In the genomic region with DNA sequence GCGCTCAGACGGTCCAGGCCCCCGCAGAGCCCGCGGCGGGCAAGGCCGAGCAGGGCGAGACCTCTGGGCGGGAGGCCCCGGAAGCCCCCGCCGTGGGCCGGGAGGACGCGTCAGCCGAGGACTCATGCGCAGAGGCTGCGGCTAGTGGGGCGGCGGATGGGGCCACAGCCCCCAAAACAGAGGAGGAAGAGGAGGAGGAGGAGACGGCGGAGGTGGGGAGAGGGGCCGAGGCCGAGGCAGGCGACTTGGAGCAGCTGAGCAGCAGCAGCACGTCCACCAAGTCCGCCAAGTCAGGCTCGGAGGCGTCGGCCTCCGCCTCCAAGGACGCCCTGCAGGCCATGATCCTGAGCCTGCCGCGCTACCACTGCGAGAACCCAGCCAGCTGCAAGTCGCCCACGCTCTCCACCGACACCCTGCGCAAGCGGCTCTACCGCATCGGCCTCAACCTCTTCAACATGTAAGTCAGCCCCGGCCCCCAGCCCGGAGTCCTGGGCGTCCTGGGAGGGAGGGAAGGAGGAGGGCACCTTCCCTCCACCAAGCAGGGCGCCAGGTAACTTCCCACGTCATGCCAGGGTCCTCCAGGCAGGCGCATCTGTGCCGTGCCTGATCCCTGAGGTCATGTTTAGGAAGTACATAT, we compare ENCODE assay signal across 11 cellular contexts.
DNase-seq lines count a peak whose midpoint lies in the region; ATAC-seq, FAIRE-seq and TF ChIP-seq lines count a peak whose summit lies in the region.
"Had no signal": no experiment of that assay in that cellular context is flagged by ENCODE, and none has a peak within 500 bp of the region (broad histone marks: within the 10 kb centered on the region; RNA-seq: fewer than 3 reads in every experiment).

No MANE protein-coding gene starts in this region.

- ATAC-seq in GM18505 (IDR thresholded peaks at IDR 0.05; ENCODE audit: unreplicated experiment) (no peak), GM21723 (IDR thresholded peaks at IDR 0.05; ENCODE audit: unreplicated experiment) (no peak), HepG2 (no peak)

- H3K4me1 ChIP-seq in NT2/D1 (ENCODE audit: insufficient read depth, insufficient read length) (peaks cover 42% of the 10 kb centered on the region), prostate gland (replicated peaks) (no peaks in the 10 kb centered on the region), HepG2 (ENCODE audit: insufficient read depth, low read length) (peaks cover 21% of the 10 kb centered on the region)

- TF ChIP-seq EP300 in HepG2 (IDR thresholded peaks at IDR 0.05; ENCODE audit: low read depth in 2 of 2, low read length in 2 of 2), result no peak
- TF ChIP-seq EP300 in HepG2 (CRISPR knock-in tag; IDR thresholded peaks at IDR 0.05; ENCODE audit: borderline replicate concordance), result no peak

- H3K9ac ChIP-seq in NT2/D1 (ENCODE audit: insufficient read length, low read depth) (peak overlapping the region; percentile 23), HepG2 (ENCODE audit: insufficient read depth, low read depth, low read length) (no peak overlapping the region)

- TF ChIP-seq CTCF in prostate gland (IDR thresholded peaks at IDR 0.05) (no peak), HepG2 (CRISPR knock-in tag; IDR thresholded peaks at IDR 0.05) (no peak)

- no peak overlapping the region for H3K4me2 ChIP-seq in HepG2 (ENCODE audit: low read depth, low read length)

- H3K27me3 ChIP-seq in NT2/D1 (ENCODE audit: insufficient read depth, insufficient read length), result no peaks in the 10 kb centered on the region
- peaks cover 8% of the 10 kb centered on the region for H3K27me3 ChIP-seq in prostate gland (replicated peaks; ENCODE audit: insufficient read depth)
- H3K27me3 ChIP-seq in HepG2 (ENCODE audit: control insufficient read depth in 1 of 2, insufficient read depth in 2 of 2, low read length in 2 of 2), result peaks cover 0 to 30% of the 10 kb centered on the region in 2 experiments; a peak in 3 of 5 replicates

- intact Hi-C loops in prostate gland (cut with DNase I), result no loop called here
- intact Hi-C loops in HepG2 (cut with micrococcal nuclease; ENCODE audit: unreplicated experiment), result no loop called here

- 29% methylated on average over 38 of the region's 49 CpGs for WGBS in prostate gland
- 77% methylated on average over 36 of the region's 49 CpGs for WGBS in HepG2 (ENCODE audit: low lambda C conversion rate)

- H3K36me3 ChIP-seq in NT2/D1 (ENCODE audit: insufficient read depth, insufficient read length, low read length), result no peaks in the 10 kb centered on the region
- H3K36me3 ChIP-seq in prostate gland, result no peaks in the 10 kb centered on the region
- H3K36me3 ChIP-seq in HepG2 (replicated peaks in 1 of 2; ENCODE audit: control insufficient read depth in 1 of 2, insufficient read depth in 2 of 2, low read length in 2 of 2), result no peaks in the 10 kb centered on the region

- DNase-seq in NT2/D1 (ENCODE audit: low read depth, low spot score) (no peak), amniotic epithelial cell (ENCODE audit: low read depth) (peak; percentile 41), left kidney (ENCODE audit: low read depth, low spot score) (peak; percentile 74), prostate gland (ENCODE audit: low spot score) (no peak), HepG2 (ENCODE audit: low spot score) (no peak)
- DNase-seq in stimulated activated CD8-positive, alpha-beta memory T cell treated with anti-CD3 and anti-CD28 coated beads, Interleukin-15, amount 100 ng/mL, for 48 hours (ENCODE audit: low read depth in 2 of 2), result peak; percentile 24 to 26
- DNase-seq: GOT3, NCI-H1694 had no signal

- no peak overlapping the region for H2AFZ ChIP-seq in HepG2 (ENCODE audit: low read length)

- FAIRE-seq in HepG2 (lab: Jason Lieb, UNC), result no peak

- H3K4me3 ChIP-seq in NT2/D1 (ENCODE audit: insufficient read length, low read depth) (no peak overlapping the region), prostate gland (peak overlapping the region in 1 of 2 donors; percentile 13), HepG2 (replicated peaks in 1 of 3; ENCODE audit: insufficient read depth in 1 of 3, low read depth in 2 of 3, low read length in 3 of 3) (no peak overlapping the region)

- in situ Hi-C loops in HepG2 (cut with HindIII; ENCODE audit: extremely low pct_ligation_motif_present, low pct_unique_long_range_greater_than_20kb), result no loop called here

- no TSS peak for BruUV-seq in HepG2 (replicated peaks; lab: Mats Ljungman, UMichigan)

- no peaks in the 10 kb centered on the region for H3K79me2 ChIP-seq in HepG2 (ENCODE audit: insufficient read depth, low read length)

- no peak overlapping the region for H3K27ac ChIP-seq in prostate gland
- no peak overlapping the region for H3K27ac ChIP-seq in HepG2 (ENCODE audit: extremely low read length, insufficient read depth, low read length)
- H3K27ac ChIP-seq: epithelial cell of prostate had no signal

- POLR2A ChIA-PET in HepG2 (lab: Yijun Ruan, JAX), result no interaction called here

- H4K20me1 ChIP-seq in HepG2 (ENCODE audit: insufficient read depth, low read length), result no peaks in the 10 kb centered on the region

- no peak for TF ChIP-seq POLR2A in GM18505 (IDR thresholded peaks at IDR 0.05; ENCODE audit: borderline replicate concordance, extremely low read depth, insufficient read depth, insufficient read length)
- TF ChIP-seq POLR2A in prostate gland (IDR thresholded peaks at IDR 0.05), result no peak
- no peak for TF ChIP-seq POLR2A in HepG2 (IDR thresholded peaks at IDR 0.05; ENCODE audit: insufficient read depth in 1 of 2, low read depth in 2 of 2, low read length in 2 of 2)

- TF ChIP-seq RAD21 in HepG2 (CRISPR knock-in tag; IDR thresholded peaks at IDR 0.05), result no peak

- H3K9me3 ChIP-seq in NT2/D1 (ENCODE audit: insufficient read depth, low read length), result no peaks in the 10 kb centered on the region
- no peaks in the 10 kb centered on the region for H3K9me3 ChIP-seq in prostate gland
- H3K9me3 ChIP-seq in HepG2 (ENCODE audit: low read length), result no peaks in the 10 kb centered on the region

- CTCF ChIA-PET in HepG2 (lab: Yijun Ruan, JAX; ENCODE audit: low intra/inter-chr PET ratio, low total read pairs), result no interaction called here

TF ChIP-seq in HepG2, 621 proteins besides CTCF, POLR2A, EP300 and RAD21:
- no peak for TF ChIP-seq HNRNPLL (IDR thresholded peaks at IDR 0.05; ENCODE audit: low read depth, low read length, poor library complexity, severe bottlenecking)
- TF ChIP-seq, protein P1, sequence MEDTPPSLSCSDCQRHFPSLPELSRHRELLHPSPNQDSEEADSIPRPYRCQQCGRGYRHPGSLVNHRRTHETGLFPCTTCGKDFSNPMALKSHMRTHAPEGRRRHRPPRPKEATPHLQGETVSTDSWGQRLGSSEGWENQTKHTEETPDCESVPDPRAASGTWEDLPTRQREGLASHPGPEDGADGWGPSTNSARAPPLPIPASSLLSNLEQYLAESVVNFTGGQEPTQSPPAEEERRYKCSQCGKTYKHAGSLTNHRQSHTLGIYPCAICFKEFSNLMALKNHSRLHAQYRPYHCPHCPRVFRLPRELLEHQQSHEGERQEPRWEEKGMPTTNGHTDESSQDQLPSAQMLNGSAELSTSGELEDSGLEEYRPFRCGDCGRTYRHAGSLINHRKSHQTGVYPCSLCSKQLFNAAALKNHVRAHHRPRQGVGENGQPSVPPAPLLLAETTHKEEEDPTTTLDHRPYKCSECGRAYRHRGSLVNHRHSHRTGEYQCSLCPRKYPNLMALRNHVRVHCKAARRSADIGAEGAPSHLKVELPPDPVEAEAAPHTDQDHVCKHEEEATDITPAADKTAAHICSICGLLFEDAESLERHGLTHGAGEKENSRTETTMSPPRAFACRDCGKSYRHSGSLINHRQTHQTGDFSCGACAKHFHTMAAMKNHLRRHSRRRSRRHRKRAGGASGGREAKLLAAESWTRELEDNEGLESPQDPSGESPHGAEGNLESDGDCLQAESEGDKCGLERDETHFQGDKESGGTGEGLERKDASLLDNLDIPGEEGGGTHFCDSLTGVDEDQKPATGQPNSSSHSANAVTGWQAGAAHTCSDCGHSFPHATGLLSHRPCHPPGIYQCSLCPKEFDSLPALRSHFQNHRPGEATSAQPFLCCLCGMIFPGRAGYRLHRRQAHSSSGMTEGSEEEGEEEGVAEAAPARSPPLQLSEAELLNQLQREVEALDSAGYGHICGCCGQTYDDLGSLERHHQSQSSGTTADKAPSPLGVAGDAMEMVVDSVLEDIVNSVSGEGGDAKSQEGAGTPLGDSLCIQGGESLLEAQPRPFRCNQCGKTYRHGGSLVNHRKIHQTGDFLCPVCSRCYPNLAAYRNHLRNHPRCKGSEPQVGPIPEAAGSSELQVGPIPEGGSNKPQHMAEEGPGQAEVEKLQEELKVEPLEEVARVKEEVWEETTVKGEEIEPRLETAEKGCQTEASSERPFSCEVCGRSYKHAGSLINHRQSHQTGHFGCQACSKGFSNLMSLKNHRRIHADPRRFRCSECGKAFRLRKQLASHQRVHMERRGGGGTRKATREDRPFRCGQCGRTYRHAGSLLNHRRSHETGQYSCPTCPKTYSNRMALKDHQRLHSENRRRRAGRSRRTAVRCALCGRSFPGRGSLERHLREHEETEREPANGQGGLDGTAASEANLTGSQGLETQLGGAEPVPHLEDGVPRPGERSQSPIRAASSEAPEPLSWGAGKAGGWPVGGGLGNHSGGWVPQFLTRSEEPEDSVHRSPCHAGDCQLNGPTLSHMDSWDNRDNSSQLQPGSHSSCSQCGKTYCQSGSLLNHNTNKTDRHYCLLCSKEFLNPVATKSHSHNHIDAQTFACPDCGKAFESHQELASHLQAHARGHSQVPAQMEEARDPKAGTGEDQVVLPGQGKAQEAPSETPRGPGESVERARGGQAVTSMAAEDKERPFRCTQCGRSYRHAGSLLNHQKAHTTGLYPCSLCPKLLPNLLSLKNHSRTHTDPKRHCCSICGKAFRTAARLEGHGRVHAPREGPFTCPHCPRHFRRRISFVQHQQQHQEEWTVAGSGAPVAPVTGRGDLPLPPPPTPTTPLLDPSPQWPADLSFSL (CRISPR knock-in tag; IDR thresholded peaks at IDR 0.05), result no peak
- TF ChIP-seq SIN3A (IDR thresholded peaks at IDR 0.05; ENCODE audit: borderline replicate concordance, low read depth, low read length), result no peak

Comparison
In these comparisons a context has a peak if more than half of its experiments do, and no peak if none do; other contexts are left out.
1. DNase-seq: peak in amniotic epithelial cell (single experiment), left kidney (single experiment) and stimulated activated CD8-positive, alpha-beta memory T cell treated with anti-CD3 and anti-CD28 coated beads, Interleukin-15, amount 100 ng/mL, for 48 hours (2 of 2); none in NT2/D1 (single experiment), prostate gland (single experiment) and HepG2 (single experiment).